Comparison of ENCODE assay signal across 9 cellular contexts in the genomic region with DNA sequence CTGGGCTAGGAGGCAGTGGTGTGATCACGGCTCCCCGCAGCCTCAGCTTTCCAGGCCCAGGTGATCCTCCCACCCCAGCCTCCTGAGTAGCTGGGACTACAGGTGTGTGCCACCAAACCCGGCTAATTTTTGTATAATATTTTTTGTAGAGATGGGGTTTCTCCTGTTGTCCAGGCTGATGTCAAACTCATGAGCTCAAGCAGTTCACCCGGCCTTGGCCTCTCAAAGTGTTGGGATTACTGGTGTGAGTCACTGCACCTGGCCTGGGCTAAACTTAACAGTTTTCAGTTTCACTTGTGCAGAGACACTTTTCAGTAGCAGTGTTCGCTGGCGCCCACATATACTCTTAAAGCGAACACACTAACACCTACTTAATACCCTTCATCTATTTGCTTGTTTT.
DNase-seq lines count a peak whose midpoint lies in the region; ATAC-seq and TF ChIP-seq lines count a peak whose summit lies in the region.
"Had no signal": no experiment of that assay in that cellular context is flagged by ENCODE, and none has a peak within 500 bp of the region (broad histone marks: within the 10 kb centered on the region; RNA-seq: fewer than 3 reads in every experiment).

No MANE protein-coding gene starts in this region.

- ATAC-seq in GM18858 (IDR thresholded peaks at IDR 0.05; ENCODE audit: unreplicated experiment) (peak; percentile 85), GM21717 (IDR thresholded peaks at IDR 0.05; ENCODE audit: unreplicated experiment) (peak; percentile 95), HG03469 (IDR thresholded peaks at IDR 0.05; ENCODE audit: unreplicated experiment) (peak; percentile 88), Right ventricle myocardium superior (ENCODE audit: poor library complexity) (no peak)

- H3K27ac ChIP-seq in prostate gland = no peak overlapping the region

- DNase-seq in kidney tubule cell (ENCODE audit: low spot score) = peak; percentile 52
- no peak for DNase-seq in prostate gland (ENCODE audit: low spot score)
- DNase-seq in SK-N-DZ (ENCODE audit: low spot score) = no peak
- DNase-seq in NOMO-1 treated with DMSO at 0.1 percent for 48 hours (lab: John Stamatoyannopoulos, UW; ENCODE audit: unreplicated experiment) = no peak
- no peak for DNase-seq in Right ventricle myocardium superior
- DNase-seq: activated T-cell treated with anti-CD3 and anti-CD28 coated beads, Interleukin-2, amount 50 U/mL, for 1 hour had no signal

- H3K36me3 ChIP-seq in prostate gland = no peaks in the 10 kb centered on the region

- 90% methylated on average over 7 of the region's 7 CpGs for WGBS in prostate gland

- no peaks in the 10 kb centered on the region for H3K27me3 ChIP-seq in prostate gland (replicated peaks; ENCODE audit: insufficient read depth)

- intact Hi-C loops in prostate gland (cut with DNase I) = loop anchor here (5.0 kb wide), 1 partner anchor 45 kb away; no protein-coding TSS in a partner anchor
- intact Hi-C loops in Right ventricle myocardium superior (cut with DNase I) = no loop called here

- H3K4me3 ChIP-seq in prostate gland = no peak overlapping the region

- TF ChIP-seq POLR2A in prostate gland (IDR thresholded peaks at IDR 0.05) = no peak

- H3K9me3 ChIP-seq in prostate gland = no peaks in the 10 kb centered on the region

- no peaks in the 10 kb centered on the region for H3K4me1 ChIP-seq in prostate gland (replicated peaks)

- TF ChIP-seq CTCF in prostate gland (IDR thresholded peaks at IDR 0.05) = no peak
